Comparison of ENCODE assay signal across 1 cellular context in genomic region chr16:2603165-2604015, GRCh38.
TF ChIP-seq lines count a peak whose summit lies in the region.

No MANE protein-coding gene starts in this region.

TF ChIP-seq in HEK293, 187 proteins besides CTCF, POLR2A, EP300 and RAD21 (continued from another document):
- TF ChIP-seq PRDM4 (tag by site-specific recombination; IDR thresholded peaks at IDR 0.05) = peak; percentile 60; the same call in 1 of the 2 replicates
- TF ChIP-seq PRDM6 (tag by site-specific recombination; IDR thresholded peaks at IDR 0.05) = no peak
- peak; percentile 9; the same call in 1 of the 2 replicates for TF ChIP-seq ZNF10 (tag by site-specific recombination; IDR thresholded peaks at IDR 0.05)
- peak; percentile 99 for TF ChIP-seq ZNF660 (tag by site-specific recombination; IDR thresholded peaks at IDR 0.05)
- peak; percentile 97 for TF ChIP-seq ZNF341 (tag by site-specific recombination; IDR thresholded peaks at IDR 0.05; ENCODE audit: low read depth)
- TF ChIP-seq ZNF350 (tag by site-specific recombination; IDR thresholded peaks at IDR 0.05) = no peak
- no peak for TF ChIP-seq ZNF404 (tag by site-specific recombination; IDR thresholded peaks at IDR 0.05)
- TF ChIP-seq, protein P1, sequence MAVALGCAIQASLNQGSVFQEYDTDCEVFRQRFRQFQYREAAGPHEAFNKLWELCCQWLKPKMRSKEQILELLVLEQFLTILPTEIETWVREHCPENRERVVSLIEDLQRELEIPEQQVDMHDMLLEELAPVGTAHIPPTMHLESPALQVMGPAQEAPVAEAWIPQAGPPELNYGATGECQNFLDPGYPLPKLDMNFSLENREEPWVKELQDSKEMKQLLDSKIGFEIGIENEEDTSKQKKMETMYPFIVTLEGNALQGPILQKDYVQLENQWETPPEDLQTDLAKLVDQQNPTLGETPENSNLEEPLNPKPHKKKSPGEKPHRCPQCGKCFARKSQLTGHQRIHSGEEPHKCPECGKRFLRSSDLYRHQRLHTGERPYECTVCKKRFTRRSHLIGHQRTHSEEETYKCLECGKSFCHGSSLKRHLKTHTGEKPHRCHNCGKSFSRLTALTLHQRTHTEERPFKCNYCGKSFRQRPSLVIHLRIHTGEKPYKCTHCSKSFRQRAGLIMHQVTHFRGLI (tag by site-specific recombination; IDR thresholded peaks at IDR 0.05) = peak; percentile 75
- peak; percentile 97 for TF ChIP-seq KLF7 (tag by site-specific recombination; IDR thresholded peaks at IDR 0.05; ENCODE audit: borderline replicate concordance)
- no peak for TF ChIP-seq ZNF175 (tag by site-specific recombination; IDR thresholded peaks at IDR 0.05)
- TF ChIP-seq ZNF214 (tag by site-specific recombination; IDR thresholded peaks at IDR 0.05; ENCODE audit: borderline replicate concordance) = no peak
- TF ChIP-seq ZNF140 (tag by site-specific recombination; IDR thresholded peaks at IDR 0.05) = no peak
- TF ChIP-seq, protein P2, sequence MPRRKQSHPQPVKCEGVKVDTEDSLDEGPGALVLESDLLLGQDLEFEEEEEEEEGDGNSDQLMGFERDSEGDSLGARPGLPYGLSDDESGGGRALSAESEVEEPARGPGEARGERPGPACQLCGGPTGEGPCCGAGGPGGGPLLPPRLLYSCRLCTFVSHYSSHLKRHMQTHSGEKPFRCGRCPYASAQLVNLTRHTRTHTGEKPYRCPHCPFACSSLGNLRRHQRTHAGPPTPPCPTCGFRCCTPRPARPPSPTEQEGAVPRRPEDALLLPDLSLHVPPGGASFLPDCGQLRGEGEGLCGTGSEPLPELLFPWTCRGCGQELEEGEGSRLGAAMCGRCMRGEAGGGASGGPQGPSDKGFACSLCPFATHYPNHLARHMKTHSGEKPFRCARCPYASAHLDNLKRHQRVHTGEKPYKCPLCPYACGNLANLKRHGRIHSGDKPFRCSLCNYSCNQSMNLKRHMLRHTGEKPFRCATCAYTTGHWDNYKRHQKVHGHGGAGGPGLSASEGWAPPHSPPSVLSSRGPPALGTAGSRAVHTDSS (tag by site-specific recombination; IDR thresholded peaks at IDR 0.05) = no peak; the same call in 1 of the 2 replicates
- no peak for TF ChIP-seq ZNF777 (tag by site-specific recombination; IDR thresholded peaks at IDR 0.05; ENCODE audit: borderline replicate concordance)
- TF ChIP-seq ZNF274 (IDR thresholded peaks at IDR 0.05; ENCODE audit: low read length) = no peak
- no peak for TF ChIP-seq ZNF274 (tag by site-specific recombination; IDR thresholded peaks at IDR 0.05; ENCODE audit: borderline replicate concordance)
- TF ChIP-seq HOXC10 (CRISPR knock-in tag; IDR thresholded peaks at IDR 0.05) = 0 out of 2 replicates have a peak, but pooled peaks have one; percentile 61
- peak; percentile 94; the same call in 1 of the 2 replicates for TF ChIP-seq ZNF24 (tag by site-specific recombination; IDR thresholded peaks at IDR 0.05)
- TF ChIP-seq KLF1 (tag by site-specific recombination; IDR thresholded peaks at IDR 0.05) = peak; percentile 91
- 0 out of 2 replicates have a peak, but pooled peaks have one; percentile 65 for TF ChIP-seq ZSCAN23 (tag by site-specific recombination; IDR thresholded peaks at IDR 0.05)
- TF ChIP-seq, protein P3, sequence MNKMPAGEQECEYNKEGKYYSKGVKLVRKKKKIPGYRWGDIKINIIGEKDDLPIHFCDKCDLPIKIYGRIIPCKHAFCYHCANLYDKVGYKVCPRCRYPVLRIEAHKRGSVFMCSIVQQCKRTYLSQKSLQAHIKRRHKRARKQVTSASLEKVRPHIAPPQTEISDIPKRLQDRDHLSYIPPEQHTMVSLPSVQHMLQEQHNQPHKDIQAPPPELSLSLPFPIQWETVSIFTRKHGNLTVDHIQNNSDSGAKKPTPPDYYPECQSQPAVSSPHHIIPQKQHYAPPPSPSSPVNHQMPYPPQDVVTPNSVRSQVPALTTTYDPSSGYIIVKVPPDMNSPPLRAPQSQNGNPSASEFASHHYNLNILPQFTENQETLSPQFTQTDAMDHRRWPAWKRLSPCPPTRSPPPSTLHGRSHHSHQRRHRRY (tag by site-specific recombination; IDR thresholded peaks at IDR 0.05) = peak; percentile 71; the same call in 1 of the 2 replicates
- TF ChIP-seq, protein P4, sequence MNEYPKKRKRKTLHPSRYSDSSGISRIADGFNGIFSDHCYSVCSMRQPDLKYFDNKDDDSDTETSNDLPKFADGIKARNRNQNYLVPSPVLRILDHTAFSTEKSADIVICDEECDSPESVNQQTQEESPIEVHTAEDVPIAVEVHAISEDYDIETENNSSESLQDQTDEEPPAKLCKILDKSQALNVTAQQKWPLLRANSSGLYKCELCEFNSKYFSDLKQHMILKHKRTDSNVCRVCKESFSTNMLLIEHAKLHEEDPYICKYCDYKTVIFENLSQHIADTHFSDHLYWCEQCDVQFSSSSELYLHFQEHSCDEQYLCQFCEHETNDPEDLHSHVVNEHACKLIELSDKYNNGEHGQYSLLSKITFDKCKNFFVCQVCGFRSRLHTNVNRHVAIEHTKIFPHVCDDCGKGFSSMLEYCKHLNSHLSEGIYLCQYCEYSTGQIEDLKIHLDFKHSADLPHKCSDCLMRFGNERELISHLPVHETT (tag by site-specific recombination; IDR thresholded peaks at IDR 0.05) = peak; percentile 96
- no peak for TF ChIP-seq ZNF280C (tag by site-specific recombination; IDR thresholded peaks at IDR 0.05)
- TF ChIP-seq ZNF571 (tag by site-specific recombination; IDR thresholded peaks at IDR 0.05) = no peak
- TF ChIP-seq ZNF529 (tag by site-specific recombination; IDR thresholded peaks at IDR 0.05; ENCODE audit: insufficient replicate concordance) = no peak
- peak; percentile 99 for TF ChIP-seq KLF9 (tag by site-specific recombination; IDR thresholded peaks at IDR 0.05; ENCODE audit: low read depth)
- no peak for TF ChIP-seq AEBP2 (tag by site-specific recombination; IDR thresholded peaks at IDR 0.05; ENCODE audit: borderline replicate concordance)
- no peak for TF ChIP-seq ZNF248 (tag by site-specific recombination; IDR thresholded peaks at IDR 0.05)
- 0 out of 2 replicates have a peak, but pooled peaks have one; percentile 44 for TF ChIP-seq SCRT2 (tag by site-specific recombination; IDR thresholded peaks at IDR 0.05)
TF ChIP-seq in HEK293: peak in this region for 85.
